24 cellular contexts compared by ENCODE assay signal in the genomic region with DNA sequence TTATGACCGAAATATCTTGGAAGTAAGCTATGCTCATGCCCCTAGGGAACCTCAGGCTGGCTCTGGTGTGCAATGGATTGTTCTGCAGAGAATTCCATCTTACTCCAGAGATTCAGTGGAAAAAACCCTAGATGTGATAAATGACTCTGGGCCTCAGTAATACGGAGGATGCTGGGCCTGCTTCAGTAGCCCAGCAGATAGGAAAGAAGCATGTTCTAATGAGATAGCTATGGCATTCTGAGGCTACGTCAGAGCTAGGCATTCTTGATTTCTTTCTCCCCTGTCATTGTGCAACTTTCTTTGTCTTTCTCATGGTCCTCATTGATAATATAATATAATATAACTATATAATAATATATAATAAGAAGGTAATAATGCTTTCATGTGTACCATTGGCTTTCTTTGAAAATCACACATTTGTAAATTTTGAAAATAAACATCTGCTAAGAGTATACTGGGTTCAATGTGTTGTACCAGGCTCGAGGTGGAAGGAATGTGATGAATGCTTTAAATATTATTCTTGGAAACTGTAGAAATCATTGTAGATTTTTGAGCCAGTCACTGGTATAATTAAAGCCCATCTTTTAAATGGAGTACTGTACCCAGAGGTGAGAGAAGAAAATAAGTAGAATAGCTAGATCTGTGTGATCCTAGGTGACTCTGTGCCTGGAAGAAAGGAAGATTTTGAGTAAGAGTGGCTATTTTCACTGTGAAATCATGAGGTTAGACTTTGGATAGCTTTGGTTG.
"Had no signal": no experiment of that assay in that cellular context is flagged by ENCODE, and none has a peak within 500 bp of the region (broad histone marks: within the 10 kb centered on the region; RNA-seq: fewer than 3 reads in every experiment).

No MANE protein-coding gene starts in this region.

- H3K27ac ChIP-seq: ascending aorta, cardiac muscle cell, heart right ventricle, neural progenitor cell, pancreas, spleen, testis, upper lobe of left lung, VCaP had no signal

- H3K4me3 Mint-ChIP-seq: activated naive CD4-positive, alpha-beta T cell treated with anti-CD3 and anti-CD28 coated beads, Interleukin-2, amount 10 ng/mL, durations not matched to agents 7 days and 5 days; activated naive CD8-positive, alpha-beta T cell treated with anti-CD3 and anti-CD28 coated beads, Interleukin-2, amount 50 U/mL, for 24 hours; endodermal cell; naive thymus-derived CD4-positive, alpha-beta T cell; neural progenitor cell; stimulated activated memory B cell treated with anti-CD40 and anti-IgM and Interleukin-4, amounts not matched to agents 10 μg/mL and 1 μg/mL and 100 μg/mL, for 72 hours had no signal

- H2AFZ ChIP-seq: neural progenitor cell had no signal

- H3K4me2 ChIP-seq: neural progenitor cell had no signal

- DNase-seq: activated CD4-positive, alpha-beta T cell treated with anti-CD3 and anti-CD28 coated beads, Interleukin-2, amount 50 U/mL, for 1 hour; activated CD4-positive, CD25-positive, alpha-beta regulatory T cell treated with anti-CD3 and anti-CD28 coated beads, Interleukin-2, amount 50 U/mL, for 72 hours; activated CD8-positive, alpha-beta memory T cell treated with anti-CD3 and anti-CD28 coated beads for 24 hours; activated CD8-positive, alpha-beta memory T cell treated with anti-CD3 and anti-CD28 coated beads, Interleukin-2, amount 50 U/mL, for 48 hours; activated effector memory CD4-positive, alpha-beta T cell treated with Interleukin-2 at 50 U/mL for 16 hours; activated naive CD4-positive, alpha-beta T cell treated with anti-CD3 and anti-CD28 coated beads, Interleukin-2, amount 10 ng/mL, durations not matched to agents 7 days and 5 days; activated naive CD8-positive, alpha-beta T cell treated with anti-CD3 and anti-CD28 coated beads, Interleukin-2, amount 50 U/mL, for 24 hours; activated T-cell treated with anti-CD3 and anti-CD28 coated beads, Interleukin-2, amount 50 U/mL, for 48 hours; endodermal cell; heart right ventricle; left ventricle myocardium superior; naive thymus-derived CD4-positive, alpha-beta T cell; pancreas; spleen; stimulated activated CD4-positive, alpha-beta T cell treated with anti-CD3 and anti-CD28 coated beads, Interleukin-4, amount 100 ng/mL, for 4 hours; T-helper 2 cell; testis; upper lobe of left lung had no signal

- H3K36me3 ChIP-seq: ascending aorta, cardiac muscle cell, heart right ventricle, neural progenitor cell, pancreas, spleen, upper lobe of left lung had no signal

- H3K9ac ChIP-seq: neural progenitor cell had no signal

- H3K27ac Mint-ChIP-seq: activated naive CD4-positive, alpha-beta T cell treated with anti-CD3 and anti-CD28 coated beads, Interleukin-2, amount 10 ng/mL, durations not matched to agents 7 days and 5 days; activated naive CD8-positive, alpha-beta T cell treated with anti-CD3 and anti-CD28 coated beads, Interleukin-2, amount 50 U/mL, for 24 hours; endodermal cell; naive thymus-derived CD4-positive, alpha-beta T cell; neural progenitor cell; stimulated activated memory B cell treated with anti-CD40 and anti-IgM and Interleukin-4, amounts not matched to agents 10 μg/mL and 1 μg/mL and 100 μg/mL, for 72 hours had no signal

- ATAC-seq: activated naive CD8-positive, alpha-beta T cell treated with anti-CD3 and anti-CD28 coated beads, Interleukin-2, amount 50 U/mL, for 24 hours; heart right ventricle; left ventricle myocardium superior; naive thymus-derived CD4-positive, alpha-beta T cell; pancreas; sciatic nerve; stimulated activated memory B cell treated with anti-CD40 and anti-IgM and Interleukin-4, amounts not matched to agents 10 μg/mL and 1 μg/mL and 100 μg/mL, for 72 hours had no signal

- H3K27me3 ChIP-seq: ascending aorta, cardiac muscle cell, heart right ventricle, neural progenitor cell, pancreas, spleen, testis, upper lobe of left lung had no signal

- H3K36me3 Mint-ChIP-seq: activated naive CD4-positive, alpha-beta T cell treated with anti-CD3 and anti-CD28 coated beads, Interleukin-2, amount 10 ng/mL, durations not matched to agents 7 days and 5 days; naive thymus-derived CD4-positive, alpha-beta T cell; neural progenitor cell; stimulated activated memory B cell treated with anti-CD40 and anti-IgM and Interleukin-4, amounts not matched to agents 10 μg/mL and 1 μg/mL and 100 μg/mL, for 72 hours had no signal

- H3K4me1 ChIP-seq: ascending aorta, heart right ventricle, neural progenitor cell, pancreas, spleen, testis, upper lobe of left lung had no signal

- H3K27me3 Mint-ChIP-seq: activated naive CD4-positive, alpha-beta T cell treated with anti-CD3 and anti-CD28 coated beads, Interleukin-2, amount 10 ng/mL, durations not matched to agents 7 days and 5 days; activated naive CD8-positive, alpha-beta T cell treated with anti-CD3 and anti-CD28 coated beads, Interleukin-2, amount 50 U/mL, for 24 hours; stimulated activated memory B cell treated with anti-CD40 and anti-IgM and Interleukin-4, amounts not matched to agents 10 μg/mL and 1 μg/mL and 100 μg/mL, for 72 hours had no signal

- H3K4me3 ChIP-seq: ascending aorta, cardiac muscle cell, heart right ventricle, neural progenitor cell, pancreas, spleen, testis, upper lobe of left lung had no signal

- H3K9me3 Mint-ChIP-seq: activated naive CD4-positive, alpha-beta T cell treated with anti-CD3 and anti-CD28 coated beads, Interleukin-2, amount 10 ng/mL, durations not matched to agents 7 days and 5 days; activated naive CD8-positive, alpha-beta T cell treated with anti-CD3 and anti-CD28 coated beads, Interleukin-2, amount 50 U/mL, for 24 hours; naive thymus-derived CD4-positive, alpha-beta T cell; neural progenitor cell; stimulated activated memory B cell treated with anti-CD40 and anti-IgM and Interleukin-4, amounts not matched to agents 10 μg/mL and 1 μg/mL and 100 μg/mL, for 72 hours had no signal

- H3K4me1 Mint-ChIP-seq: activated naive CD4-positive, alpha-beta T cell treated with anti-CD3 and anti-CD28 coated beads, Interleukin-2, amount 10 ng/mL, durations not matched to agents 7 days and 5 days; activated naive CD8-positive, alpha-beta T cell treated with anti-CD3 and anti-CD28 coated beads, Interleukin-2, amount 50 U/mL, for 24 hours; endodermal cell; naive thymus-derived CD4-positive, alpha-beta T cell; neural progenitor cell; stimulated activated memory B cell treated with anti-CD40 and anti-IgM and Interleukin-4, amounts not matched to agents 10 μg/mL and 1 μg/mL and 100 μg/mL, for 72 hours had no signal

- H3K9me3 ChIP-seq: ascending aorta, heart right ventricle, pancreas, spleen, testis, upper lobe of left lung had no signal
